ENCODE assay signal across 10 cellular contexts in genomic region chr1:33735624-33736023, GRCh38.
DNase-seq lines count a peak whose midpoint lies in the region; ATAC-seq, FAIRE-seq and TF ChIP-seq lines count a peak whose summit lies in the region.
"Had no signal": no experiment of that assay in that cellular context is flagged by ENCODE, and none has a peak within 500 bp of the region (broad histone marks: within the 10 kb centered on the region; RNA-seq: fewer than 3 reads in every experiment).

No MANE protein-coding gene starts in this region.

- FAIRE-seq in D721Med (lab: Jason Lieb, UNC) (no peak), frontal cortex (lab: Jason Lieb, UNC) (no peak)

- POLR2A ChIA-PET in activated CD4-positive, alpha-beta T cell treated with anti-CD3 and anti-CD28 coated beads, Interleukin-2, amount 10 ng/mL, durations not matched to agents 7 days and 5 days (lab: Charles Lee): no interaction called here

- WGBS in right lobe of liver (ENCODE audit: insufficient coverage, low coverage, low lambda C conversion rate, missing lambda C conversion rate): 14% methylated on average over 3 of the region's 3 CpGs

- no peak overlapping the region for H3K4me2 ChIP-seq in KMS-11

- H3K4me3 ChIP-seq in KMS-11 (IDR thresholded peaks at IDR 0.05; ENCODE audit: insufficient read depth, low read depth, low read length): no peak overlapping the region
- no peak overlapping the region for H3K4me3 ChIP-seq in ascending aorta
- H3K4me3 ChIP-seq in right lobe of liver: no peak overlapping the region

- H3K36me3 Mint-ChIP-seq in activated CD4-positive, alpha-beta T cell treated with anti-CD3 and anti-CD28 coated beads, Interleukin-2, amount 10 ng/mL, durations not matched to agents 7 days and 5 days (ENCODE audit: low read depth): no peaks in the 10 kb centered on the region
- H3K36me3 Mint-ChIP-seq: natural killer cell treated with Interleukin-12 subunit alpha and Interleukin-12 subunit beta and Interleukin-15 and Interleukin-18, amount 100 ng/mL, for 72 hours had no signal

- no peak for TF ChIP-seq POLR2A in right lobe of liver (IDR thresholded peaks at IDR 0.05)

- H3K27me3 ChIP-seq in KMS-11 (ENCODE audit: insufficient read depth, low read depth) (peaks cover 5% of the 10 kb centered on the region; the same call in 1 of the 2 replicates), ascending aorta (no peaks in the 10 kb centered on the region), right lobe of liver (no peaks in the 10 kb centered on the region)

- H3K27ac Mint-ChIP-seq in activated CD4-positive, alpha-beta T cell treated with anti-CD3 and anti-CD28 coated beads, Interleukin-2, amount 10 ng/mL, durations not matched to agents 7 days and 5 days: no peak overlapping the region
- H3K27ac Mint-ChIP-seq: activated B cell treated with CpG ODN at 0.5 μM for 24 hours; natural killer cell treated with Interleukin-12 subunit alpha and Interleukin-12 subunit beta and Interleukin-15 and Interleukin-18, amount 100 ng/mL, for 72 hours had no signal

- CTCF ChIA-PET in activated CD4-positive, alpha-beta T cell treated with anti-CD3 and anti-CD28 coated beads, Interleukin-2, amount 10 ng/mL, durations not matched to agents 7 days and 5 days (lab: Charles Lee): no interaction called here

- no peaks in the 10 kb centered on the region for H3K4me1 Mint-ChIP-seq in activated CD4-positive, alpha-beta T cell treated with anti-CD3 and anti-CD28 coated beads, Interleukin-2, amount 10 ng/mL, durations not matched to agents 7 days and 5 days
- H3K4me1 Mint-ChIP-seq: activated B cell treated with CpG ODN at 0.5 μM for 24 hours had no signal

- H3K36me3 ChIP-seq in KMS-11 (ENCODE audit: insufficient read depth) (no peaks in the 10 kb centered on the region), ascending aorta (no peaks in the 10 kb centered on the region), right lobe of liver (no peaks in the 10 kb centered on the region)

- no peak overlapping the region for H3K4me3 Mint-ChIP-seq in activated CD4-positive, alpha-beta T cell treated with anti-CD3 and anti-CD28 coated beads, Interleukin-2, amount 10 ng/mL, durations not matched to agents 7 days and 5 days
- H3K4me3 Mint-ChIP-seq: activated B cell treated with CpG ODN at 0.5 μM for 24 hours; natural killer cell treated with Interleukin-12 subunit alpha and Interleukin-12 subunit beta and Interleukin-15 and Interleukin-18, amount 100 ng/mL, for 72 hours had no signal

- no peaks in the 10 kb centered on the region for H3K79me2 ChIP-seq in KMS-11 (ENCODE audit: insufficient read depth, low read depth)

- ATAC-seq in right lobe of liver: no peak
- no peak for ATAC-seq in GM19467 (IDR thresholded peaks at IDR 0.05; ENCODE audit: unreplicated experiment)
- ATAC-seq: natural killer cell treated with Interleukin-12 subunit alpha and Interleukin-12 subunit beta and Interleukin-15 and Interleukin-18, amount 100 ng/mL, for 72 hours had no signal

- DNase-seq in D721Med (ENCODE audit: insufficient read length, low spot score) (no peak), ascending aorta (ENCODE audit: low spot score in 2 of 2) (no peak), right lobe of liver (no peak), frontal cortex (ENCODE audit: low spot score in 2 of 2) (no peak), HPDE6-E6E7 (ENCODE audit: extremely low spot score) (no peak)
- DNase-seq in activated CD4-positive, alpha-beta T cell treated with anti-CD3 and anti-CD28 coated beads, Interleukin-2, amount 10 ng/mL, durations not matched to agents 7 days and 5 days: no peak
- DNase-seq: activated B cell treated with CpG ODN at 0.5 μM for 24 hours had no signal

- no peak overlapping the region for H2AFZ ChIP-seq in KMS-11 (ENCODE audit: low read depth)

- peaks cover 2% of the 10 kb centered on the region for H3K27me3 Mint-ChIP-seq in activated CD4-positive, alpha-beta T cell treated with anti-CD3 and anti-CD28 coated beads, Interleukin-2, amount 10 ng/mL, durations not matched to agents 7 days and 5 days

- no peaks in the 10 kb centered on the region for H3K9me3 ChIP-seq in ascending aorta
- no peaks in the 10 kb centered on the region for H3K9me3 ChIP-seq in right lobe of liver

- no peaks in the 10 kb centered on the region for H3K9me3 Mint-ChIP-seq in activated CD4-positive, alpha-beta T cell treated with anti-CD3 and anti-CD28 coated beads, Interleukin-2, amount 10 ng/mL, durations not matched to agents 7 days and 5 days
- H3K9me3 Mint-ChIP-seq: activated B cell treated with CpG ODN at 0.5 μM for 24 hours; natural killer cell treated with Interleukin-12 subunit alpha and Interleukin-12 subunit beta and Interleukin-15 and Interleukin-18, amount 100 ng/mL, for 72 hours had no signal

- intact Hi-C loops in ascending aorta (cut with DNase I): loop anchor here (1.0 to 5.0 kb wide), 2 partner anchors 282 to 428 kb away; no protein-coding TSS in a partner anchor
- intact Hi-C loops in right lobe of liver (cut with DNase I): loop anchor here in 1 of 2 donors (5.0 kb wide), 1 partner anchor 277 kb away; no protein-coding TSS in a partner anchor

- H3K4me1 ChIP-seq in KMS-11 (ENCODE audit: low read depth, poor library complexity, severe bottlenecking) (no peaks in the 10 kb centered on the region), ascending aorta (no peaks in the 10 kb centered on the region), right lobe of liver (no peaks in the 10 kb centered on the region)

- H3K9ac ChIP-seq in KMS-11: no peak overlapping the region

- H4K20me1 ChIP-seq in KMS-11 (ENCODE audit: insufficient read depth): no peaks in the 10 kb centered on the region

- TF ChIP-seq CTCF in D721Med (IDR thresholded peaks at IDR 0.05; ENCODE audit: insufficient read depth, missing control alignments): peak; percentile 20
- TF ChIP-seq CTCF in KMS-11 (conservative IDR thresholded peaks at IDR 0.05; ENCODE audit: low read depth, low read length): peak; percentile 30; the same call in 1 of the 2 replicates
- TF ChIP-seq CTCF in ascending aorta (IDR thresholded peaks at IDR 0.05): peak in 2 of 3 experiments; percentile 7 to 54
- TF ChIP-seq CTCF in right lobe of liver (IDR thresholded peaks at IDR 0.05): peak; percentile 20 to 35 (median 30)

- H3K27ac ChIP-seq in KMS-11 (no peak overlapping the region), ascending aorta (no peak overlapping the region), right lobe of liver (no peak overlapping the region)
